20 cellular contexts compared by ENCODE assay signal in the genomic region with DNA sequence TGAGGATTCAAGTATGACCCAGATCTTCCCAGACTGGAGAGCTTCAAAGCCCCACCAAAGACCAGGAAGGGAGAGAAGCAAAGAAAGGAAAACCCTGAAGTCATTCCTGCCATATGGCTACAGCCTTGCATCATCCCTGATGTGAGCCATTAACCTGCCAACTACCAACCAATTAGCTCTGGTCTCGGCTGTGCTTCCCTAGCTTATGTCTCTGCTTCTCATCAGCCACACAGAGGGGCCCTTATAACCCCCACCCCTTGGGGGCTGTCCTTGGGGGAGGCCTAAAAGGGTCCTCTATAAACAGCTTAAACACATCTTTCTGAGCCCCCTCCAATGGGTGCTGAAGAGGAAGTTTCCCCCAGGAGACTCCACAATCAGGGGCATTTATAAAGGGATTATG. TPM values are rescaled to one million over a fixed set of nuclear protein-coding genes. Genes with fewer than 3 reads are reported as not detected.
DNase-seq lines count a peak whose midpoint lies in the region; ATAC-seq and TF ChIP-seq lines count a peak whose summit lies in the region.
"Had no signal": no experiment of that assay in that cellular context is flagged by ENCODE, and none has a peak within 500 bp of the region (broad histone marks: within the 10 kb centered on the region; RNA-seq: fewer than 3 reads in every experiment).

No MANE protein-coding gene starts in this region.

- H3K36me3 Mint-ChIP-seq in activated CD8-positive, alpha-beta memory T cell treated with anti-CD3 and anti-CD28 coated beads, Interleukin-2, amount 10 ng/mL, durations not matched to agents 7 days and 5 days = no peaks in the 10 kb centered on the region
- no peaks in the 10 kb centered on the region for H3K36me3 Mint-ChIP-seq in brain

- H3K27ac ChIP-seq in sigmoid colon = no peak overlapping the region
- H3K27ac ChIP-seq in mammary epithelial cell (ENCODE audit: insufficient read depth, low read depth, low read length) = no peak overlapping the region
- H3K27ac ChIP-seq: 22Rv1, GM23248, Peyer's patch had no signal

- H3K79me2 ChIP-seq in mammary epithelial cell (ENCODE audit: insufficient read depth, low read length) = no peaks in the 10 kb centered on the region

- DNase-seq in activated CD8-positive, alpha-beta memory T cell treated with anti-CD3 and anti-CD28 coated beads, Interleukin-2, amount 50 U/mL, for 48 hours = peak; percentile 12
- DNase-seq in activated CD8-positive, alpha-beta memory T cell treated with anti-CD3 and anti-CD28 coated beads, Interleukin-2, amount 10 ng/mL, durations not matched to agents 7 days and 5 days = no peak
- DNase-seq in NCI-H446 treated with DMSO at 0.1 percent for 48 hours (lab: John Stamatoyannopoulos, UW) = peak; percentile 64
- peak; percentile 3 for DNase-seq in sigmoid colon
- DNase-seq in NCI-H2029 (lab: John Stamatoyannopoulos, UW) = no peak
- no peak for DNase-seq in mammary epithelial cell
- DNase-seq: DMS153; GM23248; HCEC 1CT; NCI-H2029 treated with DMSO at 0.1 percent for 48 hours; NCI-H526; NK-92 treated with Interleukin-12 subunit alpha and Interleukin-12 subunit beta, amount 100 ng/mL, for 24 hours; Peyer's patch; SW 1271 had no signal

- CTCF ChIA-PET in activated CD8-positive, alpha-beta memory T cell treated with anti-CD3 and anti-CD28 coated beads, Interleukin-2, amount 10 ng/mL, durations not matched to agents 7 days and 5 days (lab: Charles Lee) = interaction anchor here (1.3 kb wide), 1 partner anchor 159 kb away, joined by 3 read pairs; no protein-coding TSS in a partner anchor
- CTCF ChIA-PET in mammary epithelial cell (lab: Charles Lee; ENCODE audit: low non-redundant PET) = no interaction called here

- H3K4me2 ChIP-seq in mammary epithelial cell (ENCODE audit: insufficient read depth, low read depth, low read length) = no peak overlapping the region

- dilution Hi-C loops in mammary epithelial cell (cut with HindIII; ENCODE audit: low sequenced_read_pairs) = loop anchor here (10.0 kb wide), 1 partner anchor 338 kb away; no protein-coding TSS in a partner anchor

- H2AFZ ChIP-seq in mammary epithelial cell (ENCODE audit: low read depth, low read length) = no peak overlapping the region
- H2AFZ ChIP-seq: GM23248 had no signal

- H3K4me3 ChIP-seq in sigmoid colon = no peak overlapping the region
- H3K4me3 ChIP-seq in mammary epithelial cell (replicated peaks in 1 of 3; ENCODE audit: insufficient read depth in 1 of 3, low read depth in 2 of 3, low read length in 3 of 3) = no peak overlapping the region
- H3K4me3 ChIP-seq: GM12878, GM23248, Peyer's patch had no signal

- H3K9me3 Mint-ChIP-seq in activated CD8-positive, alpha-beta memory T cell treated with anti-CD3 and anti-CD28 coated beads, Interleukin-2, amount 10 ng/mL, durations not matched to agents 7 days and 5 days (ENCODE audit: low read depth) = no peaks in the 10 kb centered on the region
- peaks cover 12 to 42% (median 25%) of the 10 kb centered on the region in 5 experiments for H3K9me3 Mint-ChIP-seq in brain

- BruUV-seq in mammary epithelial cell (replicated peaks; lab: Mats Ljungman, UMichigan) = no TSS peak

- WGBS in sigmoid colon, 2 donors = 92 to 94% methylated on average over 1 of the region's 1 CpG
- WGBS in mammary epithelial cell (ENCODE audit: low coverage, missing lambda C conversion rate) = no CpG with 5 or more reads among the region's 1 CpG

- no peak for TF ChIP-seq POLR2A in sigmoid colon (IDR thresholded peaks at IDR 0.05)

- H3K4me1 Mint-ChIP-seq in activated CD8-positive, alpha-beta memory T cell treated with anti-CD3 and anti-CD28 coated beads, Interleukin-2, amount 10 ng/mL, durations not matched to agents 7 days and 5 days = no peaks in the 10 kb centered on the region
- H3K4me1 Mint-ChIP-seq in brain = peaks cover 22% of the 10 kb centered on the region
- H3K4me1 Mint-ChIP-seq: B cell had no signal

- peaks cover 19% of the 10 kb centered on the region for H3K27me3 Mint-ChIP-seq in activated CD8-positive, alpha-beta memory T cell treated with anti-CD3 and anti-CD28 coated beads, Interleukin-2, amount 10 ng/mL, durations not matched to agents 7 days and 5 days
- peaks cover 8% of the 10 kb centered on the region for H3K27me3 Mint-ChIP-seq in brain

- no peak overlapping the region for H3K4me3 Mint-ChIP-seq in activated CD8-positive, alpha-beta memory T cell treated with anti-CD3 and anti-CD28 coated beads, Interleukin-2, amount 10 ng/mL, durations not matched to agents 7 days and 5 days
- no peak overlapping the region for H3K4me3 Mint-ChIP-seq in brain
- H3K4me3 Mint-ChIP-seq: B cell had no signal

- no peak overlapping the region for H3K9ac ChIP-seq in mammary epithelial cell (ENCODE audit: insufficient read depth, low read length)
- H3K9ac ChIP-seq: GM23248 had no signal

- intact Hi-C loops in sigmoid colon (cut with DNase I) = loop anchor here (10.0 kb wide), 1 partner anchor 88 kb away; no protein-coding TSS in a partner anchor
- intact Hi-C loops in mammary epithelial cell (cut with micrococcal nuclease) = no loop called here

- no peak for TF ChIP-seq EP300 in sigmoid colon (IDR thresholded peaks at IDR 0.05)

- H3K4me1 ChIP-seq in sigmoid colon (no peaks in the 10 kb centered on the region), mammary epithelial cell (ENCODE audit: insufficient read depth, low read length) (no peaks in the 10 kb centered on the region)
- H3K4me1 ChIP-seq: Peyer's patch had no signal

- TF ChIP-seq CTCF in brain (conservative IDR thresholded peaks at IDR 0.05) = no peak
- no peak for TF ChIP-seq CTCF in sigmoid colon (IDR thresholded peaks at IDR 0.05)
- TF ChIP-seq CTCF in mammary epithelial cell (conservative IDR thresholded peaks at IDR 0.05 in 1 of 2, IDR thresholded peaks at IDR 0.05 in 1 of 2; ENCODE audit: extremely low read depth in 1 of 2, insufficient read depth in 1 of 2, low read depth in 1 of 2, low read length in 2 of 2) = no peak

- H3K36me3 ChIP-seq in sigmoid colon (no peaks in the 10 kb centered on the region), mammary epithelial cell (ENCODE audit: insufficient read depth, low read length) (no peaks in the 10 kb centered on the region)
- H3K36me3 ChIP-seq: Peyer's patch had no signal

- H3K9me3 ChIP-seq in sigmoid colon = peaks cover 0 to 3% (median 0%) of the 10 kb centered on the region in 4 donors
- no peaks in the 10 kb centered on the region for H3K9me3 ChIP-seq in mammary epithelial cell (replicated peaks; ENCODE audit: insufficient read depth, low read length)

- H4K20me1 ChIP-seq in mammary epithelial cell (ENCODE audit: insufficient read depth, low read length) = no peaks in the 10 kb centered on the region

- no peak for ATAC-seq in activated CD8-positive, alpha-beta memory T cell treated with anti-CD3 and anti-CD28 coated beads, Interleukin-2, amount 10 ng/mL, durations not matched to agents 7 days and 5 days
- no peak for ATAC-seq in GM18873 (IDR thresholded peaks at IDR 0.05; ENCODE audit: low FRiP score, unreplicated experiment)
- ATAC-seq: GM12878 had no signal

- in situ Hi-C loops in mammary epithelial cell (cut with MboI; ENCODE audit: low sequenced_read_pairs in 2 of 2) = loop anchor here (5.0 to 25.0 kb wide), 3 partner anchors 195 to 338 kb away; no protein-coding TSS in a partner anchor

- no peak overlapping the region for H3K27ac Mint-ChIP-seq in activated CD8-positive, alpha-beta memory T cell treated with anti-CD3 and anti-CD28 coated beads, Interleukin-2, amount 10 ng/mL, durations not matched to agents 7 days and 5 days
- H3K27ac Mint-ChIP-seq in brain = peak overlapping the region in 3 of 5 experiments; percentile 28 to 80 (median 64)
- H3K27ac Mint-ChIP-seq: B cell had no signal

- peaks cover 0 to 2% (median 2%) of the 10 kb centered on the region in 3 donors for H3K27me3 ChIP-seq in sigmoid colon
- no peaks in the 10 kb centered on the region for H3K27me3 ChIP-seq in mammary epithelial cell (ENCODE audit: insufficient read depth, low read length)
- H3K27me3 ChIP-seq: Peyer's patch had no signal

RNA-seq across cellular contexts. Expression of a gene that starts 52.8 kb away (rescaled TPM):
- total RNA-seq in activated CD8-positive, alpha-beta memory T cell treated with anti-CD3 and anti-CD28 coated beads, Interleukin-2, amount 10 ng/mL, durations not matched to agents 7 days and 5 days = under 1 TPM in 1 of 2 experiments, not detected in 1; 0.06 TPM
- polyA plus RNA-seq in brain (ENCODE audit: insufficient read depth, low read depth, low replicate concordance) = not detected
- under 1 TPM in 2 of 4 donors, not detected in 2; 0.36 to 0.49 TPM for total RNA-seq in sigmoid colon
- under 1 TPM in 1 of 3 donors, not detected in 2; 0.16 TPM for polyA plus RNA-seq in sigmoid colon
- total RNA-seq in mammary epithelial cell = under 1 TPM; 0.05 to 0.50 TPM
- 2.6 TPM for polyA plus RNA-seq in mammary epithelial cell
- 0.78 TPM for polyA minus RNA-seq in mammary epithelial cell
- total RNA-seq: Daoy, GM12878 had no signal
- polyA plus RNA-seq: GM12878, GM23248 had no signal

Comparison
In these comparisons a context has a peak if more than half of its experiments do, and no peak if none do; other contexts are left out.
1. DNase-seq: peak in activated CD8-positive, alpha-beta memory T cell treated with anti-CD3 and anti-CD28 coated beads, Interleukin-2, amount 50 U/mL, for 48 hours (single experiment), NCI-H446 treated with DMSO at 0.1 percent for 48 hours (single experiment) and sigmoid colon (single experiment); none in activated CD8-positive, alpha-beta memory T cell treated with anti-CD3 and anti-CD28 coated beads, Interleukin-2, amount 10 ng/mL, durations not matched to agents 7 days and 5 days (single experiment), NCI-H2029 (single experiment) and mammary epithelial cell (single experiment).